In genomic region chr2:126900646-126901319, GRCh38 we compare ENCODE assay signal across 19 cellular contexts. TPM values are rescaled to one million over a fixed set of nuclear protein-coding genes. Genes with fewer than 3 reads are reported as not detected.
"Had no signal": no experiment of that assay in that cellular context is flagged by ENCODE, and none has a peak within 500 bp of the region (broad histone marks: within the 10 kb centered on the region; RNA-seq: fewer than 3 reads in every experiment).

No MANE protein-coding gene starts in this region.

- ATAC-seq: activated T-helper 17 cell treated with anti-CD3 and anti-CD28 coated beads, Interleukin-2, amount 50 U/mL, for 72 hours; body of pancreas; gastroesophageal sphincter; heart left ventricle had no signal

- DNase-seq: activated CD4-positive, alpha-beta T cell treated with anti-CD3 and anti-CD28 coated beads, Interleukin-2, amount 50 U/mL, for 1 hour; activated naive CD4-positive, alpha-beta T cell treated with anti-CD3 and anti-CD28 coated beads for 36 hours; activated T-cell treated with anti-CD3 and anti-CD28 coated beads, Interleukin-2, amount 50 U/mL, for 1 hour; central memory CD4-positive, alpha-beta T cell; cortex of kidney; effector CD4-positive, alpha-beta T cell; nucleus accumbens; stimulated activated CD4-positive, alpha-beta T cell treated with anti-CD3 and anti-CD28 coated beads, Interleukin-15, amount 100 ng/mL, for 24 hours; stimulated activated CD4-positive, alpha-beta T cell treated with anti-CD3 and anti-CD28 coated beads, Interleukin-2, amount 100 ng/mL, for 48 hours; trophoblast cell had no signal

- H3K9me3 ChIP-seq: body of pancreas had no signal

- H3K27ac ChIP-seq: body of pancreas, esophagus muscularis mucosa, gastroesophageal sphincter, heart left ventricle, skin epidermis had no signal

- H3K4me1 ChIP-seq: body of pancreas, esophagus muscularis mucosa, gastroesophageal sphincter, heart left ventricle had no signal

- H3K4me3 ChIP-seq: body of pancreas, esophagus muscularis mucosa, gastroesophageal sphincter, heart left ventricle, skin epidermis had no signal

- H3K27me3 ChIP-seq: body of pancreas, esophagus muscularis mucosa, heart left ventricle had no signal

- H3K36me3 ChIP-seq: esophagus muscularis mucosa, gastroesophageal sphincter, heart left ventricle had no signal

RNA-seq across cellular contexts. Expression of gene TEX51, which starts 2.1 kb away (rescaled TPM):
- total RNA-seq: activated naive CD4-positive, alpha-beta T cell treated with anti-CD3 and anti-CD28 coated beads for 36 hours; activated T-helper 17 cell treated with anti-CD3 and anti-CD28 coated beads, Interleukin-2, amount 50 U/mL, for 72 hours; body of pancreas; endothelial cell of umbilical vein; esophagus muscularis mucosa; gastroesophageal sphincter; heart left ventricle; lower leg skin; temporal lobe had no signal
- polyA plus RNA-seq: endothelial cell of umbilical vein, heart left ventricle had no signal
